In the genomic region with DNA sequence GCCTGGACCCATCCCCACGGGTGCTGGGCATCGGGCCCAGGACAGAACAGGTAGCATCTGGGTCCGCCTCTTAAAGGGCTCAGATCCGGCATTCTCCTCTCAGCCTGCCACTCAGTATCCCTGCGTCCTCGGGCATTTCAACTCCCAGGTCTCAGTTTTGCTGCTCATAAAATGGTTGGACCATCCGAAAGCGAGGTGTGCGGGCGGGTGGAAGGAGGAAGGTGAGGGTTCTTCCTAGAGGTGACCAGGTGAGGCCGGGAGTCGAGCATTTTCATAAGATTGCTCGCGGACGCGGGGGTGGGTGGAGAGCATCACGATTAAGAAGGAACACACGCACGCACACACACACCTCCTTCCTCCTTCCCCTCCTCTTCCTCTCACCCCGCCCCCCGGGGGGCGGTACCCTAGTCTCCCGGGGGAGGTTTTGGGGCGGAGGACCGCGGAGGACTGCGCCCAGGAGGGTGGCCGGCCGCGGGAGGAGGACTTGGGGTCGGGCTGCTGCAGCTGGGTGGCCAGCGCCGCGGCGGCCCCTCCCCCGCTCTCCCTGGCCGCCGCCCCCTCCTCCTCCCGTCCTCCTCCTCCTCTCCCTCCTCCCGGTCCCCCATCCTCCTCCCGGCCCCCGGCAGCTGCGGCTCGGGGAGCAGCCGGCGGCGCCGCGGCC, we compare ENCODE assay signal across 8 cellular contexts.
DNase-seq lines count a peak whose midpoint lies in the region; ATAC-seq and TF ChIP-seq lines count a peak whose summit lies in the region.

No MANE protein-coding gene starts in this region.

- H3K36me3 Mint-ChIP-seq in GM23338 (ENCODE audit: low read depth) (no peaks in the 10 kb centered on the region), endodermal cell (ENCODE audit: low read depth) (no peaks in the 10 kb centered on the region), neural crest cell (ENCODE audit: low read depth) (peaks cover 11% of the 10 kb centered on the region)

- H3K4me3 Mint-ChIP-seq in GM23338 (peak overlapping the region; percentile 93), endodermal cell (peak overlapping the region; percentile 68), neural crest cell (peak overlapping the region; percentile 88)

- H3K27me3 Mint-ChIP-seq in GM23338 (ENCODE audit: insufficient read depth, low read depth, poor library complexity) (peaks cover 23% of the 10 kb centered on the region), endodermal cell (ENCODE audit: insufficient read depth) (peaks cover 67% of the 10 kb centered on the region), neural crest cell (ENCODE audit: low read depth) (no peaks in the 10 kb centered on the region)

- H3K36me3 ChIP-seq in GM23338 (ENCODE audit: insufficient read depth) (no peaks in the 10 kb centered on the region), endodermal cell (ENCODE audit: control insufficient read depth, insufficient read depth, low read length) (no peaks in the 10 kb centered on the region)

- peak; percentile 76 for ATAC-seq in GM23338
- ATAC-seq in HG03196 (IDR thresholded peaks at IDR 0.05; ENCODE audit: unreplicated experiment) = no peak
- ATAC-seq in GM18520 (IDR thresholded peaks at IDR 0.05; ENCODE audit: unreplicated experiment) = no peak

- H3K9me2 ChIP-seq in GM23338 (ENCODE audit: insufficient read depth) = no peaks in the 10 kb centered on the region

- peaks cover 17% of the 10 kb centered on the region for H3K4me1 Mint-ChIP-seq in GM23338
- peaks cover 33% of the 10 kb centered on the region for H3K4me1 Mint-ChIP-seq in endodermal cell
- H3K4me1 Mint-ChIP-seq in neural crest cell = peaks cover 15% of the 10 kb centered on the region

- H3K4me2 ChIP-seq in GM23338 = peak overlapping the region; percentile 78

- H3K9me3 Mint-ChIP-seq in GM23338 (no peaks in the 10 kb centered on the region), endodermal cell (no peaks in the 10 kb centered on the region), neural crest cell (no peaks in the 10 kb centered on the region)

- H3K79me2 ChIP-seq in GM23338 (replicated peaks; ENCODE audit: insufficient read depth) = 0 out of 2 replicates have a peak, but pooled peaks cover 4% of the 10 kb centered on the region

- H3K27ac Mint-ChIP-seq in GM23338 = no peak overlapping the region; the same call in 1 of the 2 replicates
- peak overlapping the region; percentile 82 for H3K27ac Mint-ChIP-seq in endodermal cell
- H3K27ac Mint-ChIP-seq in neural crest cell (ENCODE audit: unreplicated experiment) = peak overlapping the region; percentile 86

- H3K4me3 ChIP-seq in AG10803 (ENCODE audit: low read length) (peak overlapping the region; percentile 12), GM23338 (peak overlapping the region; percentile 82), endodermal cell (ENCODE audit: low read length) (peak overlapping the region; percentile 77)

- no peak for DNase-seq in AG10803 (ENCODE audit: low read depth)
- DNase-seq in GM23338 (ENCODE audit: low spot score) = peak; percentile 71
- peak; percentile 81 for DNase-seq in endodermal cell
- peak; percentile 43 for DNase-seq in neural crest cell (ENCODE audit: low read depth, low spot score)
- no peak for DNase-seq in DMS79 treated with DMSO at 0.1 percent for 48 hours (lab: John Stamatoyannopoulos, UW)

- H4K20me1 ChIP-seq in GM23338 (replicated peaks; ENCODE audit: insufficient read depth) = no peaks in the 10 kb centered on the region; the same call in 1 of the 2 replicates

- peaks cover 6% of the 10 kb centered on the region; the same call in 1 of the 2 replicates for H3K27me3 ChIP-seq in GM23338 (ENCODE audit: insufficient read depth)
- H3K27me3 ChIP-seq in endodermal cell (ENCODE audit: control insufficient read depth, insufficient read depth, low read length, poor library complexity, severe bottlenecking) = peaks cover 93% of the 10 kb centered on the region

- 6 to 21% methylated on average over 10 to 49 of the region's 49 CpGs for WGBS in endodermal cell (ENCODE audit: insufficient coverage in 1 of 2, insufficient read length in 1 of 2), 2 experiments

- peaks cover 7% of the 10 kb centered on the region; the same call in 1 of the 2 replicates for H3K4me1 ChIP-seq in GM23338 (ENCODE audit: insufficient read depth)
- peaks cover 14% of the 10 kb centered on the region for H3K4me1 ChIP-seq in endodermal cell (ENCODE audit: control insufficient read depth, insufficient read depth, low read length)

- TF ChIP-seq CTCF in AG10803 (conservative IDR thresholded peaks at IDR 0.05; ENCODE audit: low read length) (no peak), GM23338 (conservative IDR thresholded peaks at IDR 0.05; ENCODE audit: low read depth in 2 of 2) (no peak), VCaP (conservative IDR thresholded peaks at IDR 0.05) (no peak), endodermal cell (conservative IDR thresholded peaks at IDR 0.05) (no peak), neural crest cell (conservative IDR thresholded peaks at IDR 0.05) (no peak)

- H3F3A ChIP-seq in GM23338 (replicated peaks; ENCODE audit: low read depth) = no peaks in the 10 kb centered on the region

- H3K9me3 ChIP-seq in endodermal cell (ENCODE audit: control insufficient read depth, low read length) = peaks cover under 1% of the 10 kb centered on the region

- H3K27ac ChIP-seq in GM23338 (ENCODE audit: low read depth) (no peak overlapping the region), VCaP (peak overlapping the region; percentile 38; the same call in 1 of the 2 replicates), endodermal cell (ENCODE audit: low read depth, low read length) (no peak overlapping the region)

- peak overlapping the region; percentile 94 for H2AFZ ChIP-seq in GM23338

- no peak overlapping the region for H3K9ac ChIP-seq in endodermal cell (ENCODE audit: extremely low read depth, low read length, poor library complexity, severe bottlenecking)

TF ChIP-seq in GM23338, 12 proteins besides CTCF, POLR2A, EP300 and RAD21:
- TF ChIP-seq POLR2AphosphoS5 (IDR thresholded peaks at IDR 0.05; ENCODE audit: low read depth) (peak; percentile 67), STAT1 (IDR thresholded peaks at IDR 0.05; ENCODE audit: unreplicated experiment) (no peak), ZNF462 (CRISPR knock-in tag; IDR thresholded peaks at IDR 0.05) (no peak), JUNB (IDR thresholded peaks at IDR 0.05; ENCODE audit: unreplicated experiment) (no peak)

Comparison
In these comparisons a context has a peak if more than half of its experiments do, and no peak if none do; other contexts are left out.
1. DNase-seq: peak in GM23338 (single experiment), endodermal cell (single experiment) and neural crest cell (single experiment); none in AG10803 (single experiment) and DMS79 treated with DMSO at 0.1 percent for 48 hours (single experiment).
2. H3K4me3 ChIP-seq: peak in every context shown above with its lines; median percentile 82 in GM23338; 77 in endodermal cell; 12 in AG10803.
3. Peak in every context shown above with its lines, with median percentiles within 50 percentile points of each other: H3K4me3 Mint-ChIP-seq.